8 cellular contexts compared by ENCODE assay signal in the genomic region with DNA sequence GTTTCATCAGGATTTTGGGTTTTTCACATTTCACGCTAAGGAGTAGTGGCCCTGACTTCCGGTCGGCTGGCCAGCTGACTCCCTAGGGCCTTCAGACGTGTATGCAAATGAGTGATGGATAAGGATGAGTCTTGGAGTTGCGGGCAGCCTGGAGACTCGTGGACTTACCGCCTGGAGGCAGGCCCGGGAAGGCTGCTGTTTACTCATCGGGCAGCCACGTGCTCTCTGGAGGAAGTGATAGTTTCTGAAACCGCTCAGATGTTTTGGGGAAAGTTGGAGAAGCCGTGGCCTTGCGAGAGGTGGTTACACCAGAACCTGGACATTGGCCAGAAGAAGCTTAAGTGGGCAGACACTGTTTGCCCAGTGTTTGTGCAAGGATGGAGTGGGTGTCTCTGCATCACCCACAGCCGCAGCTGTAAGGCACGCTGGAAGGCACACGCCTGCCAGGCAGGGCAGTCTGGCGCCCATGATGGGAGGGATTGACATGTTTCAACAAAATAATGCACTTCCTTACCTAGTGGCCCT. TPM values are rescaled to one million over a fixed set of nuclear protein-coding genes. Genes with fewer than 3 reads are reported as not detected.
DNase-seq lines count a peak whose midpoint lies in the region; ATAC-seq and FAIRE-seq lines count a peak whose summit lies in the region.

No MANE protein-coding gene starts in this region.

- DNase-seq in Caki2 (ENCODE audit: low read depth) (peak; percentile 70), HTR-8/SVneo (ENCODE audit: insufficient read length, low spot score) (peak; percentile 83), globus pallidus (ENCODE audit: low spot score) (peak; percentile 68), posterior vena cava (ENCODE audit: low spot score) (peak; percentile 95), NCI-H146 treated with DMSO at 0.1 percent for 48 hours (lab: John Stamatoyannopoulos, UW; ENCODE audit: unreplicated experiment) (no peak)
- DNase-seq in activated T-helper 1 cell treated with anti-CD3 and anti-CD28 coated beads, Interleukin-12 subunit alpha, Interleukin-12 subunit beta, Interleukin-2, Interleukin-4 antibody, amounts not matched to agents 30 ng/mL and 10 ng/mL and 1 ng/mL, durations not matched to agents 14 hours and 24 hours and 36 hours (ENCODE audit: low spot score) = no peak

- H3K36me3 Mint-ChIP-seq in activated T-helper 1 cell treated with anti-CD3 and anti-CD28 coated beads, Interleukin-12 subunit alpha, Interleukin-12 subunit beta, Interleukin-2, Interleukin-4 antibody, amounts not matched to agents 30 ng/mL and 10 ng/mL and 1 ng/mL, durations not matched to agents 14 hours and 24 hours and 36 hours (ENCODE audit: low read depth) = peaks cover 13% of the 10 kb centered on the region

- intact Hi-C loops in activated T-helper 1 cell treated with anti-CD3 and anti-CD28 coated beads, Interleukin-12 subunit alpha, Interleukin-12 subunit beta, Interleukin-2, Interleukin-4 antibody, amounts not matched to agents 30 ng/mL and 10 ng/mL and 1 ng/mL, durations not matched to agents 14 hours and 24 hours and 36 hours (cut with micrococcal nuclease) = loop anchor here (1.0 kb wide), 1 partner anchor 24 kb away; no protein-coding TSS in a partner anchor
- intact Hi-C loops in posterior vena cava (cut with DNase I) = no loop called here

- FAIRE-seq in HTR-8/SVneo (lab: Jason Lieb, UNC) = peak; percentile 76

- peak overlapping the region; percentile 43 for H3K4me3 Mint-ChIP-seq in activated T-helper 1 cell treated with anti-CD3 and anti-CD28 coated beads, Interleukin-12 subunit alpha, Interleukin-12 subunit beta, Interleukin-2, Interleukin-4 antibody, amounts not matched to agents 30 ng/mL and 10 ng/mL and 1 ng/mL, durations not matched to agents 14 hours and 24 hours and 36 hours

- no peaks in the 10 kb centered on the region for H3K27me3 Mint-ChIP-seq in activated T-helper 1 cell treated with anti-CD3 and anti-CD28 coated beads, Interleukin-12 subunit alpha, Interleukin-12 subunit beta, Interleukin-2, Interleukin-4 antibody, amounts not matched to agents 30 ng/mL and 10 ng/mL and 1 ng/mL, durations not matched to agents 14 hours and 24 hours and 36 hours (ENCODE audit: insufficient read depth)

- in situ Hi-C loops in Caki2 (cut with HindIII; ENCODE audit: low pct_unique_long_range_greater_than_20kb, low sequenced_read_pairs) = no loop called here

- H3K27ac Mint-ChIP-seq in activated T-helper 1 cell treated with anti-CD3 and anti-CD28 coated beads, Interleukin-12 subunit alpha, Interleukin-12 subunit beta, Interleukin-2, Interleukin-4 antibody, amounts not matched to agents 30 ng/mL and 10 ng/mL and 1 ng/mL, durations not matched to agents 14 hours and 24 hours and 36 hours = peak overlapping the region; percentile 63

- ATAC-seq in HG02759 (IDR thresholded peaks at IDR 0.05; ENCODE audit: unreplicated experiment) (no peak), HG03135 (IDR thresholded peaks at IDR 0.05; ENCODE audit: unreplicated experiment) (no peak)

- H3K9me3 Mint-ChIP-seq in activated T-helper 1 cell treated with anti-CD3 and anti-CD28 coated beads, Interleukin-12 subunit alpha, Interleukin-12 subunit beta, Interleukin-2, Interleukin-4 antibody, amounts not matched to agents 30 ng/mL and 10 ng/mL and 1 ng/mL, durations not matched to agents 14 hours and 24 hours and 36 hours = no peaks in the 10 kb centered on the region

- peaks cover 51% of the 10 kb centered on the region for H3K4me1 Mint-ChIP-seq in activated T-helper 1 cell treated with anti-CD3 and anti-CD28 coated beads, Interleukin-12 subunit alpha, Interleukin-12 subunit beta, Interleukin-2, Interleukin-4 antibody, amounts not matched to agents 30 ng/mL and 10 ng/mL and 1 ng/mL, durations not matched to agents 14 hours and 24 hours and 36 hours (ENCODE audit: low read depth)

RNA-seq across cellular contexts. Expression of a gene that starts 23.1 kb away (rescaled TPM):
- total RNA-seq in Caki2 (2014; rRNA removed; shearing (Covaris generic); ENCODE audit: low replicate concordance) = 2.8 and 7.3 TPM in 2 replicates
- total RNA-seq in activated T-helper 1 cell treated with anti-CD3 and anti-CD28 coated beads, Interleukin-12 subunit alpha, Interleukin-12 subunit beta, Interleukin-2, Interleukin-4 antibody, amounts not matched to agents 30 ng/mL and 10 ng/mL and 1 ng/mL, durations not matched to agents 14 hours and 24 hours and 36 hours = 211 and 213 TPM in 2 replicates
- total RNA-seq in posterior vena cava = 10 to 100 TPM; 37.6 to 38.1 TPM

Comparison
In these comparisons a context has a peak if more than half of its experiments do, and no peak if none do; other contexts are left out.
1. DNase-seq: peak in Caki2 (single experiment), HTR-8/SVneo (single experiment), globus pallidus (single experiment) and posterior vena cava (single experiment); none in activated T-helper 1 cell treated with anti-CD3 and anti-CD28 coated beads, Interleukin-12 subunit alpha, Interleukin-12 subunit beta, Interleukin-2, Interleukin-4 antibody, amounts not matched to agents 30 ng/mL and 10 ng/mL and 1 ng/mL, durations not matched to agents 14 hours and 24 hours and 36 hours (single experiment) and NCI-H146 treated with DMSO at 0.1 percent for 48 hours (single experiment).